In the genomic region with DNA sequence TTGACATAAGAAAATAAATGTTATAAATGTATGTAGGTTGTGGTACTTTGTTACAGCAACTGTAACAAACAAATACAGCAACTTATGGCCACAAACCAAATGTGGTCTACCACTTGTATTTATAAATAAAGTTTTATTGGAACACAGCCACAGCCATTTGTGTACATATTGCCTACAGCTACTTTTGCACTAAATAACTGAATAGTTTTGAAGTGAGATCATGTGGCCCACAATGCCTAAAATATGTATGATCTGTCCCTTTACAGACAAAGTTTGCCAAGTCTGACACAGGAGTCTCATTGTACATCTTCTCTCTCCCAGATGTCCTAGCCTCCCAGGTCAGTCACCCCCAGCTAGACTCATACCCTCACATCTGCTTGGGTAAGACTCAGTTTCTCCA, we compare ENCODE assay signal across 17 cellular contexts.
A peak's percentile ranks its signal among the peaks of the same experiment; 100 is the strongest.
DNase-seq lines count a peak whose midpoint lies in the region; ATAC-seq and TF ChIP-seq lines count a peak whose summit lies in the region.
"Had no signal": no experiment of that assay in that cellular context is flagged by ENCODE, and none has a peak within 500 bp of the region (broad histone marks: within the 10 kb centered on the region; RNA-seq: fewer than 3 reads in every experiment).

No MANE protein-coding gene starts in this region.

- CTCF ChIA-PET in activated CD4-positive, alpha-beta T cell treated with anti-CD3 and anti-CD28 coated beads for 36 hours (lab: Charles Lee) = no interaction called here

- H2AFZ ChIP-seq in GM23248 = no peak overlapping the region

- no peak overlapping the region for H3K4me2 ChIP-seq in GM23248 (ENCODE audit: unreplicated experiment)
- H3K4me2 ChIP-seq: BLaER1 treated with 17β-estradiol and CSF1 and Interleukin-3, amounts not matched to agents 10 nM and 100 nM; KMS-11 had no signal

- no peaks in the 10 kb centered on the region for H3K9me3 ChIP-seq in GM23248 (ENCODE audit: low read depth)
- H3K9me3 ChIP-seq: BLaER1 treated with 17β-estradiol and CSF1 and Interleukin-3, amounts not matched to agents 10 nM and 100 nM; MG63 had no signal

- ATAC-seq in activated CD4-positive, alpha-beta T cell treated with anti-CD3 and anti-CD28 coated beads for 36 hours = no peak
- ATAC-seq: HepG2, SK-N-SH treated with all-trans-retinoic acid at 6 μM for 48 hours had no signal

- no peak overlapping the region for H3K9ac ChIP-seq in GM23248
- H3K9ac ChIP-seq: BLaER1 treated with 17β-estradiol and CSF1 and Interleukin-3, amounts not matched to agents 10 nM and 100 nM; KMS-11 had no signal

- POLR2A ChIA-PET in activated CD4-positive, alpha-beta T cell treated with anti-CD3 and anti-CD28 coated beads for 36 hours (lab: Charles Lee) = no interaction called here

- no peaks in the 10 kb centered on the region for H3K9me2 ChIP-seq in GM23248 (ENCODE audit: insufficient read depth)

- no peaks in the 10 kb centered on the region for H3K27me3 ChIP-seq in GM23248 (replicated peaks; ENCODE audit: insufficient read depth)
- H3K27me3 ChIP-seq: BLaER1 treated with 17β-estradiol and CSF1 and Interleukin-3, amounts not matched to agents 10 nM and 100 nM; MG63 had no signal

- H3K27ac ChIP-seq in GM23248 = no peak overlapping the region
- H3K27ac ChIP-seq: BLaER1 treated with 17β-estradiol and CSF1 and Interleukin-3, amounts not matched to agents 10 nM and 100 nM; KMS-11 had no signal

- no peaks in the 10 kb centered on the region for H3K4me1 ChIP-seq in GM23248 (ENCODE audit: insufficient read depth)
- H3K4me1 ChIP-seq: BLaER1 treated with 17β-estradiol and CSF1 and Interleukin-3, amounts not matched to agents 10 nM and 100 nM had no signal

- no peaks in the 10 kb centered on the region for H4K20me1 ChIP-seq in GM23248 (ENCODE audit: insufficient read depth)
- H4K20me1 ChIP-seq: BLaER1 treated with 17β-estradiol and CSF1 and Interleukin-3, amounts not matched to agents 10 nM and 100 nM had no signal

- no peak overlapping the region for H3K4me3 Mint-ChIP-seq in activated CD4-positive, alpha-beta T cell treated with anti-CD3 and anti-CD28 coated beads for 36 hours

- no peaks in the 10 kb centered on the region for H3K27me3 Mint-ChIP-seq in activated CD4-positive, alpha-beta T cell treated with anti-CD3 and anti-CD28 coated beads for 36 hours

- H3K36me3 Mint-ChIP-seq in activated CD4-positive, alpha-beta T cell treated with anti-CD3 and anti-CD28 coated beads for 36 hours (ENCODE audit: low read depth) = no peaks in the 10 kb centered on the region

- no peaks in the 10 kb centered on the region for H3F3A ChIP-seq in GM23248 (ENCODE audit: insufficient read depth)

- no peaks in the 10 kb centered on the region for H3K79me2 ChIP-seq in GM23248 (ENCODE audit: insufficient read depth)

- H3K4me3 ChIP-seq in GM23248 (no peak overlapping the region), fibroblast of mammary gland (ENCODE audit: control insufficient read depth, low read depth, low read length) (no peak overlapping the region)
- H3K4me3 ChIP-seq: BLaER1 treated with 17β-estradiol and CSF1 and Interleukin-3, amounts not matched to agents 10 nM and 100 nM; MG63 had no signal

- TF ChIP-seq CTCF in fibroblast of mammary gland (conservative IDR thresholded peaks at IDR 0.05; ENCODE audit: control insufficient read depth, insufficient read depth, low read depth, low read length) = no peak

- intact Hi-C loops in activated CD4-positive, alpha-beta T cell treated with anti-CD3 and anti-CD28 coated beads for 36 hours (cut with DNase I, micrococcal nuclease) = no loop called here

- in situ Hi-C loops in GM23248 (cut with MboI) = no loop called here

- DNase-seq in GM23248 (peak; percentile 16), NCI-H226 (peak; percentile 42), astrocyte of the hippocampus (ENCODE audit: low read depth, low spot score) (peak; percentile 0), fibroblast of mammary gland (ENCODE audit: low read depth) (peak; percentile 45), DMS53 (lab: John Stamatoyannopoulos, UW) (no peak), foreskin melanocyte (no peak)
- DNase-seq in activated CD4-positive, alpha-beta T cell treated with anti-CD3 and anti-CD28 coated beads for 36 hours = no peak
- no peak for DNase-seq in activated CD4-positive, alpha-beta T cell treated with anti-CD3 and anti-CD28 coated beads, Interleukin-2, amount 50 U/mL, for 48 hours
- DNase-seq: DMS 273 treated with DMSO at 0.1 percent for 48 hours, MG63, NCI-H1092, NCI-H524, SHP77 had no signal

- peaks cover 2% of the 10 kb centered on the region for H3K9me3 Mint-ChIP-seq in activated CD4-positive, alpha-beta T cell treated with anti-CD3 and anti-CD28 coated beads for 36 hours (ENCODE audit: low read depth)

- no peak overlapping the region for H3K27ac Mint-ChIP-seq in activated CD4-positive, alpha-beta T cell treated with anti-CD3 and anti-CD28 coated beads for 36 hours

- no peaks in the 10 kb centered on the region for H3K36me3 ChIP-seq in GM23248 (ENCODE audit: low read depth)
- H3K36me3 ChIP-seq: BLaER1 treated with 17β-estradiol and CSF1 and Interleukin-3, amounts not matched to agents 10 nM and 100 nM; MG63 had no signal

- no peaks in the 10 kb centered on the region for H3K4me1 Mint-ChIP-seq in activated CD4-positive, alpha-beta T cell treated with anti-CD3 and anti-CD28 coated beads for 36 hours

Comparison
In these comparisons a context has a peak if more than half of its experiments do, and no peak if none do; other contexts are left out.
1. DNase-seq: peak in GM23248 (single experiment), NCI-H226 (single experiment), astrocyte of the hippocampus (single experiment) and fibroblast of mammary gland (single experiment); none in DMS53 (single experiment), foreskin melanocyte (single experiment), activated CD4-positive, alpha-beta T cell treated with anti-CD3 and anti-CD28 coated beads for 36 hours (single experiment) and activated CD4-positive, alpha-beta T cell treated with anti-CD3 and anti-CD28 coated beads, Interleukin-2, amount 50 U/mL, for 48 hours (0 of 2).